Comparison of ENCODE assay signal across 19 cellular contexts in the genomic region with DNA sequence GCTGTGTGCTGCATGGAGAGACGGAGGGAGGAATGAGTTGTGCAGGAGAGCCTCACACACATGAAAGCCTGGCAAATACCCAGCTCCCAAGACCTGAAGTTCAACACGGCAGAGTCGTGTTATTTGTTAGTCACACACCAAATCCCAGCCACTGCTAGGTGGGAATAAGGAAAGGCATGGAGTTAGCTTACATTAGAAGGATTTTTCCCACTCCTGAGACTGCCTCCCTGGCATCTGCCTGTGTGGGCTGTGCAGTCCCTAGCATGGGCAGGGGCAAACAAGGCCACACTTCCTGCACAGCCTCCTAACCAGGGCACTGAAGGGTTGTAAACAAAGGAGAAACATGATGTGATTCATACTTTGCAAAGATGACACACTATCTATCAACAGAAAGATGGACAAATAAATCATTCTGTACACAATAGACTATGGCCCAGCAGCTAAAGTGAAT.
DNase-seq lines count a peak whose midpoint lies in the region; ATAC-seq, FAIRE-seq and TF ChIP-seq lines count a peak whose summit lies in the region.
"Had no signal": no experiment of that assay in that cellular context is flagged by ENCODE, and none has a peak within 500 bp of the region (broad histone marks: within the 10 kb centered on the region; RNA-seq: fewer than 3 reads in every experiment).

No MANE protein-coding gene starts in this region.

- CTCF ChIA-PET in A549 (lab: Yijun Ruan, JAX), result interaction anchor here (0.7 to 1.2 kb wide), 4 partner anchors 19 to 185 kb away, joined by 3 to 4 read pairs (median 3); no protein-coding TSS in a partner anchor

- H4K20me1 ChIP-seq in MM.1S (ENCODE audit: insufficient read depth, low read length), result no peaks in the 10 kb centered on the region

- DNase-seq in A549 (ENCODE audit: low read depth in 1 of 2, low spot score in 1 of 2) (peak; percentile 69 to 87), H4 (ENCODE audit: low spot score) (peak; percentile 16), SHP77 (lab: John Stamatoyannopoulos, UW) (peak; percentile 23 to 38), foreskin fibroblast (peak; percentile 23 to 27), MM.1S (no peak)
- DNase-seq in activated naive CD4-positive, alpha-beta T cell treated with Interleukin-2 at 50 U/mL for 16 hours, result no peak
- DNase-seq: activated CD4-positive, alpha-beta T cell treated with anti-CD3 and anti-CD28 coated beads, Interleukin-2, amount 10 ng/mL, durations not matched to agents 7 days and 5 days; activated T-cell treated with anti-CD3 and anti-CD28 coated beads, Interleukin-2, amount 50 U/mL, for 48 hours; AML-193; amygdala; mucosa of descending colon; NCI-H146; NCI-H774; T1000 had no signal

- peak overlapping the region; percentile 62 for H3K4me2 ChIP-seq in A549
- H3K4me2 ChIP-seq in MM.1S (ENCODE audit: low read depth, low read length), result no peak overlapping the region

- H3K9me2 ChIP-seq in MM.1S (replicated peaks; ENCODE audit: insufficient read depth, low read length), result no peaks in the 10 kb centered on the region

- POLR2A ChIA-PET in A549 (lab: Yijun Ruan, JAX), result interaction anchor here (0.6 to 1.3 kb wide), 5 partner anchors 27 to 379 kb away, joined by 3 to 7 read pairs (median 4); no protein-coding TSS in a partner anchor

- 4% methylated on average over 3 of the region's 3 CpGs for WGBS in A549 (ENCODE audit: missing lambda C conversion rate)

- TF ChIP-seq CTCF in A549 (IDR thresholded peaks at IDR 0.05) (no peak), foreskin fibroblast (IDR thresholded peaks at IDR 0.05; ENCODE audit: low read depth, low read length) (no peak), MM.1S (IDR thresholded peaks at IDR 0.05; ENCODE audit: low read length) (no peak)

- peak; percentile 28 to 47; a peak in 2 of 5 replicates for TF ChIP-seq EP300 in A549 (IDR thresholded peaks at IDR 0.05)

- no peak overlapping the region for H3K4me3 ChIP-seq in A549
- H3K4me3 ChIP-seq in foreskin fibroblast (ENCODE audit: low read depth in 1 of 2, low read length in 2 of 2), result no peak overlapping the region
- no peak overlapping the region for H3K4me3 ChIP-seq in MM.1S (ENCODE audit: low read length)
- H3K4me3 ChIP-seq: gastroesophageal sphincter, mucosa of descending colon had no signal

- no peak overlapping the region for H3K9ac ChIP-seq in MM.1S (ENCODE audit: low read length)

- FAIRE-seq in A549 (lab: Jason Lieb, UNC), result no peak
- FAIRE-seq: islet of Langerhans had no signal

- peak overlapping the region; percentile 68 to 70 for H3K27ac ChIP-seq in A549
- no peak overlapping the region for H3K27ac ChIP-seq in MM.1S (ENCODE audit: low read length)
- H3K27ac ChIP-seq: gastroesophageal sphincter had no signal

- H3K36me3 ChIP-seq in MM.1S (replicated peaks; ENCODE audit: insufficient read depth, low read length), result no peaks in the 10 kb centered on the region
- H3K36me3 ChIP-seq: gastroesophageal sphincter had no signal

- H3K9me3 ChIP-seq in A549, result no peaks in the 10 kb centered on the region
- no peaks in the 10 kb centered on the region for H3K9me3 ChIP-seq in MM.1S (replicated peaks; ENCODE audit: insufficient read depth, low read length)
- H3K9me3 ChIP-seq: gastroesophageal sphincter, mucosa of descending colon had no signal

- H3K27me3 ChIP-seq in MM.1S (replicated peaks; ENCODE audit: insufficient read depth, low read length), result no peaks in the 10 kb centered on the region
- H3K27me3 ChIP-seq: gastroesophageal sphincter had no signal

- H3K79me2 ChIP-seq in MM.1S (ENCODE audit: low read length), result no peaks in the 10 kb centered on the region

- H3F3A ChIP-seq in MM.1S (ENCODE audit: insufficient read depth, low read length), result no peaks in the 10 kb centered on the region

- no peak overlapping the region for H2AFZ ChIP-seq in MM.1S (ENCODE audit: low read length)

- TF ChIP-seq RAD21 in A549 (conservative IDR thresholded peaks at IDR 0.05 in 1 of 2, IDR thresholded peaks at IDR 0.05 in 1 of 2), result peak; percentile 11 to 28; a peak in 2 of 5 replicates

- TF ChIP-seq POLR2A in A549 (IDR thresholded peaks at IDR 0.05; ENCODE audit: low read length), result no peak

- H3K4me1 ChIP-seq in A549, result peaks cover 48% of the 10 kb centered on the region
- no peaks in the 10 kb centered on the region for H3K4me1 ChIP-seq in MM.1S (ENCODE audit: low read length)
- H3K4me1 ChIP-seq: gastroesophageal sphincter had no signal

- ATAC-seq in A549, result peak; percentile 95 to 97
- ATAC-seq in HG03039 (IDR thresholded peaks at IDR 0.05; ENCODE audit: unreplicated experiment), result no peak
- no peak for ATAC-seq in HG03342 (IDR thresholded peaks at IDR 0.05; ENCODE audit: unreplicated experiment)
- ATAC-seq: gastroesophageal sphincter, mucosa of descending colon, Right ventricle myocardium inferior had no signal

TF ChIP-seq in A549, 52 proteins besides CTCF, POLR2A, EP300 and RAD21 (continues in another document):
- TF ChIP-seq GATA3 (IDR thresholded peaks at IDR 0.05; ENCODE audit: borderline replicate concordance) (peak; percentile 83), HEYL (CRISPR knock-in tag; IDR thresholded peaks at IDR 0.05) (no peak), ZFP36 (IDR thresholded peaks at IDR 0.05; ENCODE audit: borderline replicate concordance, partially characterized antibody) (no peak), RNF2 (IDR thresholded peaks at IDR 0.05; ENCODE audit: borderline replicate concordance, low read depth) (no peak), SREBF2 (IDR thresholded peaks at IDR 0.05) (no peak), ELK1 (IDR thresholded peaks at IDR 0.05; ENCODE audit: low read depth, low read length) (no peak), PHF8 (IDR thresholded peaks at IDR 0.05; ENCODE audit: borderline replicate concordance, low read depth) (no peak), HOXA7 (CRISPR knock-in tag; IDR thresholded peaks at IDR 0.05) (no peak), TFCP2L1 (CRISPR knock-in tag; IDR thresholded peaks at IDR 0.05) (no peak), HOXB5 (CRISPR knock-in tag; IDR thresholded peaks at IDR 0.05) (peak; percentile 90; the same call in 1 of the 2 replicates), CHD2 (IDR thresholded peaks at IDR 0.05; ENCODE audit: low read length, partially characterized antibody) (no peak), POLR2AphosphoS2 (conservative IDR thresholded peaks at IDR 0.05; ENCODE audit: low read length) (no peak), BHLHE40 (IDR thresholded peaks at IDR 0.05; ENCODE audit: low read depth, low read length) (no peak), CBX2 (IDR thresholded peaks at IDR 0.05; ENCODE audit: borderline replicate concordance, low read depth) (no peak), ZC3H11A (IDR thresholded peaks at IDR 0.05) (no peak), MAZ (IDR thresholded peaks at IDR 0.05; ENCODE audit: borderline replicate concordance, low read depth, low read length) (no peak), RFX5 (IDR thresholded peaks at IDR 0.05) (no peak), FOSL2 (IDR thresholded peaks at IDR 0.05) (peak; percentile 95), FOSL2 (CRISPR knock-in tag; IDR thresholded peaks at IDR 0.05) (peak; percentile 92), TP53 (CRISPR knock-in tag; IDR thresholded peaks at IDR 0.05) (no peak), JUNB (IDR thresholded peaks at IDR 0.05) (peak; percentile 90), NR3C1 (IDR thresholded peaks at IDR 0.05) (no peak), KDM5A (IDR thresholded peaks at IDR 0.05) (no peak), MYC (IDR thresholded peaks at IDR 0.05; ENCODE audit: borderline replicate concordance, low read length) (no peak)
- TF ChIP-seq, protein P1, sequence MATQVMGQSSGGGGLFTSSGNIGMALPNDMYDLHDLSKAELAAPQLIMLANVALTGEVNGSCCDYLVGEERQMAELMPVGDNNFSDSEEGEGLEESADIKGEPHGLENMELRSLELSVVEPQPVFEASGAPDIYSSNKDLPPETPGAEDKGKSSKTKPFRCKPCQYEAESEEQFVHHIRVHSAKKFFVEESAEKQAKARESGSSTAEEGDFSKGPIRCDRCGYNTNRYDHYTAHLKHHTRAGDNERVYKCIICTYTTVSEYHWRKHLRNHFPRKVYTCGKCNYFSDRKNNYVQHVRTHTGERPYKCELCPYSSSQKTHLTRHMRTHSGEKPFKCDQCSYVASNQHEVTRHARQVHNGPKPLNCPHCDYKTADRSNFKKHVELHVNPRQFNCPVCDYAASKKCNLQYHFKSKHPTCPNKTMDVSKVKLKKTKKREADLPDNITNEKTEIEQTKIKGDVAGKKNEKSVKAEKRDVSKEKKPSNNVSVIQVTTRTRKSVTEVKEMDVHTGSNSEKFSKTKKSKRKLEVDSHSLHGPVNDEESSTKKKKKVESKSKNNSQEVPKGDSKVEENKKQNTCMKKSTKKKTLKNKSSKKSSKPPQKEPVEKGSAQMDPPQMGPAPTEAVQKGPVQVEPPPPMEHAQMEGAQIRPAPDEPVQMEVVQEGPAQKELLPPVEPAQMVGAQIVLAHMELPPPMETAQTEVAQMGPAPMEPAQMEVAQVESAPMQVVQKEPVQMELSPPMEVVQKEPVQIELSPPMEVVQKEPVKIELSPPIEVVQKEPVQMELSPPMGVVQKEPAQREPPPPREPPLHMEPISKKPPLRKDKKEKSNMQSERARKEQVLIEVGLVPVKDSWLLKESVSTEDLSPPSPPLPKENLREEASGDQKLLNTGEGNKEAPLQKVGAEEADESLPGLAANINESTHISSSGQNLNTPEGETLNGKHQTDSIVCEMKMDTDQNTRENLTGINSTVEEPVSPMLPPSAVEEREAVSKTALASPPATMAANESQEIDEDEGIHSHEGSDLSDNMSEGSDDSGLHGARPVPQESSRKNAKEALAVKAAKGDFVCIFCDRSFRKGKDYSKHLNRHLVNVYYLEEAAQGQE (IDR thresholded peaks at IDR 0.05), result no peak
- TF ChIP-seq, protein P2, sequence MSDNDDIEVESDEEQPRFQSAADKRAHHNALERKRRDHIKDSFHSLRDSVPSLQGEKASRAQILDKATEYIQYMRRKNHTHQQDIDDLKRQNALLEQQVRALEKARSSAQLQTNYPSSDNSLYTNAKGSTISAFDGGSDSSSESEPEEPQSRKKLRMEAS (IDR thresholded peaks at IDR 0.05), result peak; percentile 74

Comparison
In these comparisons a context has a peak if more than half of its experiments do, and no peak if none do; other contexts are left out.
1. ATAC-seq: peak in A549 (2 of 2); none in HG03039 (single experiment) and HG03342 (single experiment).
2. DNase-seq: peak in A549 (2 of 2), H4 (single experiment), SHP77 (2 of 2) and foreskin fibroblast (2 of 2); none in activated naive CD4-positive, alpha-beta T cell treated with Interleukin-2 at 50 U/mL for 16 hours (single experiment) and MM.1S (single experiment).